ENCODE assay signal across 8 cellular contexts in the genomic region with DNA sequence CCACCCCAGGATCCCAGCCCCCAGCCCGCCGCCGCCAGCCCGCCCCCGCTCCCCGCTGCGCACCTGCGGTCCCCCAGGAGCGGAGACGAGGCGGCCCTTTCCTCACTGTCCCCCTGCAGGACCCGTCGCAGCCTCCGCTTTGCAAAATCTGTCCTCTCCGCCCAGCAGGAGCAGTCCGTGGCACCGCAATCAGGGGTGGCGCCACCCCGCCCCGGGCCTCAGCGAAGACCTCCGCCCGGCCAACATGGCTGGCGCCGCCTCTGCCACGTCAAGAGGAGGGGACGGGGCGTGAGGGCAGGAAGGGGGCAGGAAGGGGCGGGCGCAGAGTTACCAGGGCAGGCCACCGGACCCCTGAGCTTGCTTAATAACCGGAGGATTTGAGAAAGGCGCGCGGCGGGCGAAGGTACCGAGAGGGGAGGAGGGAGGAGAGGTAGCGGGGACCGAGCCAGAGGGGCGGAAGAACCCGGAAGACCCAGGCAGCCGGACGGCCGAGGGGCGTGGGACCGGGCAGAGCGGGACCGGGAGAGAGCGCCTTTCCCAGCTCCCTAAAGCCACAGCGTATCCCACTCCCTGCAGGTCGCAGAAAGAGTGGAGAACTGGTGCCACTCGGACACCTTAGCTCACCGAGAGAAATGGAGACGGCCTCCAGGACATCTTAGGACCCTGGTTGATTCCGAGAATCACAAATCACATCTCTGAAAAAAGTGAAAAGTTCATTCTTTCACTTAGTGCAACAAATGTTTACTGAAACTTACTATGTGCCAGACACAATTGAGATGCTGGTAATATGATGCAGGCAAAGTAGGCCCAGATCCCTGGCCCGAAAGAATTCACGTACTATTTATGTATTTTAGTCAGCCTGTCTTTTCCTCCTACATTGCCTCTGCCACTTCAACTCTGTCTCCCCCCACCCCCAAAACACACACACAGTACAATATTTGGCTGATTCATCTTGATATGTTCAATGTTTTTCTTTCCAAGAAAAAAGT. TPM values are rescaled to one million over a fixed set of nuclear protein-coding genes. Genes with fewer than 3 reads are reported as not detected.
DNase-seq lines count a peak whose midpoint lies in the region; ATAC-seq and TF ChIP-seq lines count a peak whose summit lies in the region.

Gene SEC23A (minus strand): TSS at position 267 of the 989 bp plus-strand sequence. CDS start 7,117 bp downstream, outside the sequence.

- intact Hi-C loops in left colon (cut with DNase I, micrococcal nuclease): loop anchor here in 1 of 2 donors (5.0 to 10.0 kb wide), 2 partner anchors 69 to 162 kb away; partner anchors contain the start of gene TRAPPC6B

- H3K36me3 ChIP-seq in BE2C: no peaks in the 10 kb centered on the region

- H3K27ac ChIP-seq in cingulate gyrus (ENCODE audit: low read depth, low read length): peak within 1 kb of the TSS; percentile 92

- H3K4me3 ChIP-seq in BE2C (ENCODE audit: low read depth, low read length): peak within 1 kb of the TSS; percentile 83

- no peak for TF ChIP-seq CTCF in BE2C (IDR thresholded peaks at IDR 0.05; ENCODE audit: low read depth, low read length)

- no peaks in the 10 kb centered on the region for H3K27me3 ChIP-seq in BE2C

- H3K9me3 ChIP-seq in BE2C: no peaks in the 10 kb centered on the region

- no peaks in the 10 kb centered on the region for H3K4me1 ChIP-seq in BE2C

- DNase-seq in BE2C (peak; percentile 94), GM19238 (ENCODE audit: insufficient read length, low spot score) (peak; percentile 71), NCI-H510A treated with DMSO at 0.1 percent for 48 hours (lab: John Stamatoyannopoulos, UW) (peak; percentile 92), left colon (peak; percentile 94 to 95)
- DNase-seq in activated CD4-positive, alpha-beta T cell treated with anti-CD3 and anti-CD28 coated beads for 4 hours: peak; percentile 76 to 78
- peak; percentile 82 for DNase-seq in stimulated activated CD4-positive, alpha-beta T cell treated with anti-CD3 and anti-CD28 coated beads, Interleukin-1b, Interleukin-23, amount 100 ng/mL, for 48 hours

- peak; percentile 87 for ATAC-seq in HG03442 (IDR thresholded peaks at IDR 0.05; ENCODE audit: unreplicated experiment)
- ATAC-seq in left colon: peak; percentile 88

RNA-seq across cellular contexts. Expression of gene SEC23A, which starts in this region (rescaled TPM):
- 29.1 TPM for polyA plus RNA-seq in BE2C (2012; ENCODE audit: insufficient read depth, insufficient read length, low read depth)
- total RNA-seq in left colon: 100 to 1,000 TPM; 111 to 121 TPM

Comparison
In these comparisons a context has a peak if more than half of its experiments do, and no peak if none do; other contexts are left out.
1. Peak in every context shown above with its lines: DNase-seq, ATAC-seq, H3K4me3 ChIP-seq and H3K27ac ChIP-seq.